Comparison of ENCODE assay signal across 9 cellular contexts in the genomic region with DNA sequence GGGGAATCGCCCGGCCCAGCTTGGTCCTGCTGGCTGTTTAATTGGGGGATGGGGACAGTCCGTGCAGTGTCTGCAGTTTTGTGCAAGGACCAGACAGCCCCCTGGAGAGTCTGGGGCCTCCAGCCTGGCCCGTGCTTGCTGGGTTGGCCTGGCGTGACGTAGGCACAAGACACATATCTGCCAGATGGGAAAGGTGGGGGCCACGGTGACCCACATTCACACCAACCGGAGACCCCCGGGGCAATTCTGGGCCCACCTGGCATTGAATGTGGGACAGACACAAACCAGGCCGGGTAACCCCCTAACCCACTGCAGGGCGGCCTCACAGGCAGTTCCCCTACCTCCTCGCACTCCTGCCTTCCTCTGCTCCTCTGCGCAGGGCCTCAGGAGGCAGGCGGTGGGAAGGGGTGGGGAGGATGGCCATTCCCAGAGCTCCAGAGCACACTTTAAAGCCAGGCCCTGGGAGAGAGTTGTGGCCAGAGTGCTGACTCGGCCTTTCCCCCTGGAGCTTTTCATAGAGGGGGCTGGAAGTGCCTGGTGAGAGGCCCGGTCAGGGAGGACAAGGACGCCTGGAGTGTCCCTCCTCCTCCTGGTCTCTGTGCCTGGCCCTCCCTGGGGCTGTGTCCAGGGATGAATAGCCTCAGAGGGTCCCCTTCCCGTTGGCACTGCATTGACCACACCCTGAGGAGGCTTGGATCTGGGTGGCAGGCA. TPM values are rescaled to one million over a fixed set of nuclear protein-coding genes. Genes with fewer than 3 reads are reported as not detected.
DNase-seq lines count a peak whose midpoint lies in the region; ATAC-seq, FAIRE-seq and TF ChIP-seq lines count a peak whose summit lies in the region.
"Had no signal": no experiment of that assay in that cellular context is flagged by ENCODE, and none has a peak within 500 bp of the region (broad histone marks: within the 10 kb centered on the region; RNA-seq: fewer than 3 reads in every experiment).

No MANE protein-coding gene starts in this region.

- no peak for ATAC-seq in naive thymus-derived CD8-positive, alpha-beta T cell
- no peak for ATAC-seq in GM18861 (IDR thresholded peaks at IDR 0.05; ENCODE audit: unreplicated experiment)
- no peak for ATAC-seq in GM18868 (IDR thresholded peaks at IDR 0.05; ENCODE audit: unreplicated experiment)

- peaks cover 12% of the 10 kb centered on the region; the same call in 1 of the 2 replicates for H3K23me2 ChIP-seq in H1 (ENCODE audit: low read depth, low read length)

- peaks cover 15 to 43% (median 22%) of the 10 kb centered on the region in 4 donors for H3K4me1 Mint-ChIP-seq in naive thymus-derived CD8-positive, alpha-beta T cell

- H3K79me1 ChIP-seq in H1 (ENCODE audit: low read depth, low read length): peaks cover 7% of the 10 kb centered on the region

- FAIRE-seq in H1 (lab: Jason Lieb, UNC): no peak

- peak overlapping the region; percentile 13 for H3K4ac ChIP-seq in H1 (replicated peaks; ENCODE audit: insufficient read length, low read depth, low read length)

- peak overlapping the region; percentile 66; the same call in 1 of the 2 replicates for H2AK5ac ChIP-seq in H1 (ENCODE audit: low read depth, low read length)

- no peaks in the 10 kb centered on the region for H4K20me1 ChIP-seq in H1 (replicated peaks in 1 of 2; ENCODE audit: control insufficient read depth in 1 of 2, insufficient read depth in 2 of 2, low read length in 2 of 2)

- H3K79me2 ChIP-seq in H1 (ENCODE audit: control insufficient read depth in 1 of 2, insufficient read depth in 2 of 2, low read length in 2 of 2): peaks cover 0 to 21% of the 10 kb centered on the region in 2 experiments; a peak in 1 of 4 replicates

- H3K14ac ChIP-seq in H1 (ENCODE audit: insufficient read length): no peak overlapping the region

- H3K23ac ChIP-seq in H1 (ENCODE audit: insufficient read length): no peak overlapping the region

- peaks cover 0 to 10% (median 7%) of the 10 kb centered on the region in 5 donors for H3K27me3 Mint-ChIP-seq in naive thymus-derived CD8-positive, alpha-beta T cell

- TF ChIP-seq RAD21 in H1 (IDR thresholded peaks at IDR 0.05 in 1 of 2, conservative IDR thresholded peaks at IDR 0.05 in 1 of 2; ENCODE audit: low read depth in 2 of 2, low read length in 2 of 2): no peak

- H3K36me3 ChIP-seq in H1 (ENCODE audit: control insufficient read depth in 2 of 4, insufficient read depth in 4 of 4, low read length in 3 of 4): no peaks in the 10 kb centered on the region
- H3K36me3 ChIP-seq: neutrophil had no signal

- H4K5ac ChIP-seq in H1 (ENCODE audit: insufficient read length, low read depth, low read length): no peak overlapping the region

- H3K4me3 ChIP-seq in AG10803 (ENCODE audit: low read length) (peak overlapping the region; percentile 71), H1 (ENCODE audit: extremely low read depth in 1 of 4, insufficient read depth in 2 of 4, low read depth in 3 of 4, low read length in 4 of 4) (peak overlapping the region; percentile 53 to 88 (median 78); a peak in 5 of 8 replicates)

- peak overlapping the region; percentile 79; the same call in 1 of the 2 replicates for H4K8ac ChIP-seq in H1 (ENCODE audit: extremely low read depth, insufficient read depth, low read length)

- peak overlapping the region; percentile 65; the same call in 1 of the 2 replicates for H2BK15ac ChIP-seq in H1 (ENCODE audit: low read length)

- no peaks in the 10 kb centered on the region for H3K9me3 ChIP-seq in H1 (ENCODE audit: insufficient read depth in 2 of 2, low read depth in 1 of 2, low read length in 1 of 2)
- H3K9me3 ChIP-seq: neutrophil had no signal

- TF ChIP-seq POLR2A in H1 (IDR thresholded peaks at IDR 0.05; ENCODE audit: control extremely low read depth in 1 of 2, low read depth in 2 of 2, low read length in 2 of 2): no peak

- H2BK12ac ChIP-seq in H1 (ENCODE audit: low read depth, low read length): peak overlapping the region; percentile 95; the same call in 1 of the 2 replicates

- H3K56ac ChIP-seq in H1 (replicated peaks; ENCODE audit: insufficient read length, low read depth, low read length): no peak overlapping the region

- peaks cover 0 to 2% (median 0%) of the 10 kb centered on the region in 4 experiments; a peak in 2 of 7 replicates for H3K27me3 ChIP-seq in H1 (replicated peaks in 1 of 4; ENCODE audit: control insufficient read depth in 3 of 4, extremely low read depth in 1 of 4, insufficient read depth in 3 of 4, low read length in 3 of 4)

- 34% methylated on average over 14 of the region's 18 CpGs; no CpG with 5 or more reads in 1 of the 2 experiments for WGBS in H1 (ENCODE audit: extremely low coverage in 1 of 2, insufficient coverage in 1 of 2, insufficient read length in 1 of 2, insufficient replicate concordance in 2 of 2, low coverage in 1 of 2, low lambda C conversion rate in 2 of 2, missing lambda C conversion rate in 1 of 2), 2 experiments

- H3K36me3 Mint-ChIP-seq in naive thymus-derived CD8-positive, alpha-beta T cell: no peaks in the 10 kb centered on the region

- POLR2A ChIA-PET in H1 (lab: Charles Lee; ENCODE audit: partially characterized antibody): interaction anchor here (0.7 to 2.6 kb wide), 6 partner anchors 9 to 153 kb away, joined by 4 to 7 read pairs (median 4); no protein-coding TSS in a partner anchor
- POLR2A ChIA-PET in naive thymus-derived CD8-positive, alpha-beta T cell (lab: Charles Lee): no interaction called here

- no peak overlapping the region for H2BK120ac ChIP-seq in H1 (replicated peaks; ENCODE audit: low read depth, low read length)

- peak overlapping the region; percentile 84 to 98 (median 91) for H3K4me3 Mint-ChIP-seq in naive thymus-derived CD8-positive, alpha-beta T cell

- no peak for TF ChIP-seq EP300 in H1 (IDR thresholded peaks at IDR 0.05; ENCODE audit: borderline replicate concordance in 1 of 2, low read depth in 2 of 2, low read length in 2 of 2)

- H3K9me3 Mint-ChIP-seq in naive thymus-derived CD8-positive, alpha-beta T cell: no peaks in the 10 kb centered on the region

- peak overlapping the region; percentile 79 for H3K18ac ChIP-seq in H1 (ENCODE audit: extremely low read depth, low read length)

- H3K27ac ChIP-seq in H1 (ENCODE audit: low read depth, low read length): no peak overlapping the region
- H3K27ac ChIP-seq: neutrophil had no signal

- DNase-seq in AG10803 (ENCODE audit: low read depth): peak; percentile 52
- DNase-seq in M059J (ENCODE audit: low read depth): peak; percentile 43
- peak in 1 of 2 experiments; percentile 62 for DNase-seq in H1 (ENCODE audit: low read depth in 1 of 2, low spot score in 2 of 2)
- peak in 1 of 10 donors; percentile 61 for DNase-seq in naive thymus-derived CD8-positive, alpha-beta T cell
- DNase-seq in NCI-H446 treated with DMSO at 0.1 percent for 48 hours (lab: John Stamatoyannopoulos, UW): no peak
- DNase-seq in NCI-H146 (lab: John Stamatoyannopoulos, UW): no peak

- peak overlapping the region; percentile 94 to 96 for H3K4me2 ChIP-seq in H1 (ENCODE audit: insufficient read depth in 1 of 2, low read depth in 2 of 2, low read length in 2 of 2)

- TF ChIP-seq CTCF in AG10803 (conservative IDR thresholded peaks at IDR 0.05; ENCODE audit: low read length) (no peak), H1 (IDR thresholded peaks at IDR 0.05; ENCODE audit: control extremely low read depth in 1 of 3, insufficient read depth in 1 of 3, low read depth in 1 of 3, low read length in 3 of 3) (no peak)

- CTCF ChIA-PET in H1 (lab: Charles Lee; ENCODE audit: partially characterized antibody): interaction anchor here (0.6 to 0.9 kb wide), 3 partner anchors 9 to 64 kb away, joined by 3 read pairs; no protein-coding TSS in a partner anchor

- H3K27ac Mint-ChIP-seq in naive thymus-derived CD8-positive, alpha-beta T cell: peak overlapping the region in 3 of 10 donors; percentile 77 to 86 (median 84)

- no peak overlapping the region; a peak in 1 of 7 replicates for H3K9ac ChIP-seq in H1 (replicated peaks in 1 of 4; ENCODE audit: extremely low read depth in 1 of 4, low read depth in 3 of 4, low read length in 3 of 4)

- H4K91ac ChIP-seq in H1 (replicated peaks; ENCODE audit: insufficient read length, low read length): peak overlapping the region; percentile 89

- no peak overlapping the region for H2AFZ ChIP-seq in H1 (ENCODE audit: low read length)

- H2BK5ac ChIP-seq in H1 (ENCODE audit: low read depth, low read length): peak overlapping the region; percentile 85; the same call in 1 of the 2 replicates

- peaks cover 5 to 29% (median 24%) of the 10 kb centered on the region in 4 experiments for H3K4me1 ChIP-seq in H1 (replicated peaks in 1 of 4; ENCODE audit: control insufficient read depth in 3 of 4, insufficient read depth in 4 of 4, low read length in 3 of 4)

- H2BK20ac ChIP-seq in H1 (ENCODE audit: low read length): peak overlapping the region; percentile 82; the same call in 1 of the 2 replicates

TF ChIP-seq in H1, 55 proteins besides CTCF, POLR2A, EP300 and RAD21:
- TF ChIP-seq TBP (IDR thresholded peaks at IDR 0.05; ENCODE audit: low read depth, low read length) (0 out of 2 replicates have a peak, but pooled peaks have one; percentile 0), MAFK (IDR thresholded peaks at IDR 0.05; ENCODE audit: low read depth, low read length) (peak; percentile 36; the same call in 1 of the 2 replicates)
- TF ChIP-seq, protein P1, sequence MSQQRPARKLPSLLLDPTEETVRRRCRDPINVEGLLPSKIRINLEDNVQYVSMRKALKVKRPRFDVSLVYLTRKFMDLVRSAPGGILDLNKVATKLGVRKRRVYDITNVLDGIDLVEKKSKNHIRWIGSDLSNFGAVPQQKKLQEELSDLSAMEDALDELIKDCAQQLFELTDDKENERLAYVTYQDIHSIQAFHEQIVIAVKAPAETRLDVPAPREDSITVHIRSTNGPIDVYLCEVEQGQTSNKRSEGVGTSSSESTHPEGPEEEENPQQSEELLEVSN (IDR thresholded peaks at IDR 0.05): no peak

RNA-seq across cellular contexts. Expression of a gene that starts 1.5 kb away (rescaled TPM):
- 87.3 and 144 TPM in 2 replicates for total RNA-seq in M059J (2014; rRNA removed; shearing (Covaris generic))
- 23.0 and 24.2 TPM in 2 replicates for total RNA-seq in H1 (2021; fragmentation: NEBNext Ultra II Directional; extraction: Animal tissue kit (Norgen Biotek cat#: 25700))
- 7.0 and 17.2 TPM in 2 replicates for polyA plus RNA-seq in H1 (2011; rRNA removed)
- 10.9 TPM for polyA plus RNA-seq in H1 (2011; cell fraction: cytosol; rRNA removed)
- 82.7 TPM for polyA plus RNA-seq in H1 (2011; cell fraction: nucleus; rRNA removed)
- polyA plus RNA-seq in H1 (2012, experiment 1 of 2): 12.5 to 19.6 TPM (median 17.8 TPM) in 4 replicates
- polyA plus RNA-seq in H1 (2012, experiment 2 of 2): 14.4 TPM
- 25.8 TPM for polyA plus RNA-seq in H1 (2013, experiment 1 of 2)
- 22.6 TPM for polyA plus RNA-seq in H1 (2013, experiment 2 of 2)
- 10.5 and 11.7 TPM in 2 replicates for polyA minus RNA-seq in H1 (2011; rRNA and poly(A)+ RNA removed)
- polyA minus RNA-seq in H1 (2011; cell fraction: cytosol; rRNA and poly(A)+ RNA removed): 17.7 TPM
- polyA minus RNA-seq in H1 (2011; cell fraction: nucleus; rRNA and poly(A)+ RNA removed): 26.9 TPM
- total RNA-seq in naive thymus-derived CD8-positive, alpha-beta T cell: 10 to 100 TPM in 1 of 2 experiments, 1 to 10 TPM in 1; 7.3 to 11.0 TPM
- polyA plus RNA-seq in naive thymus-derived CD8-positive, alpha-beta T cell: 1 to 10 TPM in 1 of 3 donors, under 1 TPM in 2; 0.74 to 1.3 (median 0.80) TPM

Comparison
In these comparisons a context has a peak if more than half of its experiments do, and no peak if none do; other contexts are left out.
1. DNase-seq: peak in AG10803 (single experiment) and M059J (single experiment); none in NCI-H446 treated with DMSO at 0.1 percent for 48 hours (single experiment) and NCI-H146 (single experiment).